In the genomic region with DNA sequence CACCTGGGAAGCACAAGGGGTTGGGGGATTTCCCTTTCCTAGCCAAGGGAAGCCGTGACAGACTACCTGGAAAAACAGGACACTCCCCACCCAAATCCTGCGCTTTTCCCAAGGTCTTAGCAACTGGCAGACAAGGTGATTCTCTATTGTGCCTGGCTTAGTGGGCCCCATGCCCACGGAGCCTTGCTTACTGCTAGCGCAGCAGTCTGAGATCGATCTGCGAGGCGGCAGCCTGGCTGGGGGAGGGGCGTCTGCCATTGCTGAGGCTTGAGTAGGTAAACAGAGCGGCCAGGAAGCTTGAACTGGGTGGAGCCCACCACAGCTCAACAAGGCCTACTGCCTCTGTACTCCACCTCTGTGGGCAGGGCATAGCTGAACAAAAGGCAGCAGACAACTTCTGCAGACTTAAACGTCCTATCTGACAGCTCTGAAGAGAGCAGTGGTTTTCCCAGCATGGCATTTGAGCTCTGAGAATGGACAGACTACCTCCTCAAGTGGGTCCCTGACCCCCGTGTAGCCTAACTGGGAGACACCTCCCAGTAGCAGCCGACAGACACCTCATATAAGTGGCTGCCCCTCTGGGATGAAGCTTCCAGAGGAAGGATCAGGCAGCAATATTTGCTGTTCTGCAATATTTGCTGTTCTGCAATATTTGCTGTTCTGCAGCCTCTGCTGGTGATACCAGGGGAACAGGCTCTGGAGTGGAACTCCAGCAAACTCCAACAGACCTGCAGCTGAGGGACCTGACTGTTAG, we compare ENCODE assay signal across 15 cellular contexts. TPM values are rescaled to one million over a fixed set of nuclear protein-coding genes. Genes with fewer than 3 reads are reported as not detected.
DNase-seq lines count a peak whose midpoint lies in the region; ATAC-seq and TF ChIP-seq lines count a peak whose summit lies in the region.
"Not testable (repeated sequence)": the region's sequence is repeated elsewhere in the genome, so short reads cannot be mapped to it uniquely, and the experiment has no call there.
"Had no signal": no experiment of that assay in that cellular context is flagged by ENCODE, and none has a peak within 500 bp of the region (broad histone marks: within the 10 kb centered on the region; RNA-seq: fewer than 3 reads in every experiment).

No MANE protein-coding gene starts in this region.

- H3K27me3 ChIP-seq in CD4-positive, alpha-beta memory T cell (ENCODE audit: insufficient read depth, low read length); WERI-Rb-1 (ENCODE audit: insufficient read depth, low read depth, severe bottlenecking); iPS-20b (ENCODE audit: insufficient read depth, low read length); mucosa of stomach (ENCODE audit: control insufficient read depth, insufficient read depth, low read length); upper lobe of left lung: not testable (repeated sequence)

- H3K27ac Mint-ChIP-seq in CD4-positive, alpha-beta memory T cell = peak overlapping the region in 2 of 7 donors; percentile 32 to 65
- peak overlapping the region in 1 of 2 donors; percentile 39 for H3K27ac Mint-ChIP-seq in effector memory CD8-positive, alpha-beta T cell

- not testable (repeated sequence) for H3K27ac ChIP-seq in CD4-positive, alpha-beta memory T cell (ENCODE audit: low read depth, low read length); WERI-Rb-1
- H3K27ac ChIP-seq in iPS-20b (ENCODE audit: low read length) (peak overlapping the region; percentile 79), upper lobe of left lung (peak overlapping the region in 2 of 4 donors; percentile 1 to 49)

- not testable (repeated sequence) for TF ChIP-seq CTCF in LNCaP clone FGC (IDR thresholded peaks at IDR 0.05; ENCODE audit: control insufficient read depth, extremely low read depth, insufficient read depth); WERI-Rb-1 (IDR thresholded peaks at IDR 0.05; ENCODE audit: low read depth, low read length); upper lobe of left lung (IDR thresholded peaks at IDR 0.05)

- H3K36me3 ChIP-seq in CD4-positive, alpha-beta memory T cell (ENCODE audit: insufficient read depth, low read length); WERI-Rb-1; iPS-20b (ENCODE audit: insufficient read depth, low read depth, low read length); mucosa of stomach (ENCODE audit: control insufficient read depth, insufficient read depth, low read length); upper lobe of left lung: not testable (repeated sequence)

- not testable (repeated sequence) for H3K4me1 ChIP-seq in CD4-positive, alpha-beta memory T cell (ENCODE audit: insufficient read depth, low read length); iPS-20b (ENCODE audit: insufficient read depth, low read length); upper lobe of left lung
- peaks cover 15% of the 10 kb centered on the region for H3K4me1 ChIP-seq in mucosa of stomach (ENCODE audit: control insufficient read depth, insufficient read depth, low read length)

- DNase-seq in CD4-positive, alpha-beta memory T cell = peak in 4 of 5 donors; percentile 10 to 46 (median 32)
- peak; percentile 64 for DNase-seq in LNCaP clone FGC (ENCODE audit: low read depth)
- peak; percentile 46 for DNase-seq in NCI-H510A (lab: John Stamatoyannopoulos, UW)
- DNase-seq in WERI-Rb-1 = peak; percentile 70
- peak in 2 of 3 experiments; percentile 5 to 7 for DNase-seq in effector memory CD8-positive, alpha-beta T cell
- peak; percentile 60 to 75 for DNase-seq in upper lobe of left lung

- H3K36me3 Mint-ChIP-seq in CD4-positive, alpha-beta memory T cell; effector memory CD8-positive, alpha-beta T cell (ENCODE audit: insufficient read depth): not testable (repeated sequence)

- WGBS in upper lobe of left lung, 2 donors = 52 to 80% methylated on average over 1 to 12 of the region's 12 CpGs

- CTCF ChIA-PET in CD4-positive, alpha-beta memory T cell (lab: Charles Lee; ENCODE audit: partially characterized antibody) = not testable (repeated sequence)

- POLR2A ChIA-PET in CD4-positive, alpha-beta memory T cell (lab: Charles Lee; ENCODE audit: partially characterized antibody) = not testable (repeated sequence)

- not testable (repeated sequence) for H3K4me3 ChIP-seq in CD4-positive, alpha-beta memory T cell (ENCODE audit: low read length in 2 of 2); WERI-Rb-1 (ENCODE audit: low read depth, low read length)
- H3K4me3 ChIP-seq in LNCaP clone FGC (ENCODE audit: low read depth, low read length) (peak overlapping the region; percentile 4; the same call in 1 of the 2 replicates), iPS-20b (ENCODE audit: low read length) (peak overlapping the region; percentile 61; the same call in 1 of the 2 replicates), mucosa of stomach (ENCODE audit: low read length) (peak overlapping the region; percentile 19), upper lobe of left lung (peak overlapping the region in 1 of 4 donors; percentile 2)

- TF ChIP-seq EP300 in upper lobe of left lung (IDR thresholded peaks at IDR 0.05) = not testable (repeated sequence)

- peak overlapping the region in 3 of 8 donors; percentile 6 to 15 (median 13) for H3K4me3 Mint-ChIP-seq in CD4-positive, alpha-beta memory T cell
- peak overlapping the region in 1 of 2 donors; percentile 30 for H3K4me3 Mint-ChIP-seq in effector memory CD8-positive, alpha-beta T cell

- not testable (repeated sequence) for TF ChIP-seq POLR2A in upper lobe of left lung (IDR thresholded peaks at IDR 0.05)

- not testable (repeated sequence) for H3K9me3 ChIP-seq in CD4-positive, alpha-beta memory T cell (ENCODE audit: control insufficient read depth in 1 of 2, low read length in 2 of 2); WERI-Rb-1 (ENCODE audit: severe bottlenecking); iPS-20b (ENCODE audit: insufficient read depth, low read depth, low read length); mucosa of stomach (ENCODE audit: control insufficient read depth, low read length); upper lobe of left lung

- H3K27me3 Mint-ChIP-seq in CD4-positive, alpha-beta memory T cell = peaks cover 15 to 22% of the 10 kb centered on the region in 2 donors
- H3K27me3 Mint-ChIP-seq in effector memory CD8-positive, alpha-beta T cell = peaks cover 37 to 52% of the 10 kb centered on the region in 2 donors

- not testable (repeated sequence) for H3K4me1 Mint-ChIP-seq in CD4-positive, alpha-beta memory T cell; effector memory CD8-positive, alpha-beta T cell (ENCODE audit: low read depth in 2 of 2)

- peaks cover 0 to 15% (median 3%) of the 10 kb centered on the region in 8 donors for H3K9me3 Mint-ChIP-seq in CD4-positive, alpha-beta memory T cell
- not testable (repeated sequence) for H3K9me3 Mint-ChIP-seq in effector memory CD8-positive, alpha-beta T cell

- not testable (repeated sequence) for ATAC-seq in effector memory CD8-positive, alpha-beta T cell (replicated peaks); upper lobe of left lung (ENCODE audit: low FRiP score in 2 of 2)

- H3K9ac ChIP-seq in iPS-20b (ENCODE audit: low read depth, low read length) = not testable (repeated sequence)
- H3K9ac ChIP-seq in mucosa of stomach (ENCODE audit: low read length) = peak overlapping the region; percentile 34

- intact Hi-C loops in CD4-positive, alpha-beta memory T cell (cut with micrococcal nuclease) = not testable (repeated sequence)

RNA-seq across cellular contexts. Expression of a gene that starts 31.0 kb away (rescaled TPM):
- not detected for total RNA-seq in CD4-positive, alpha-beta memory T cell
- polyA plus RNA-seq in CD4-positive, alpha-beta memory T cell = not detected
- 1 to 10 TPM in 1 of 6 donors, under 1 TPM in 4, not detected in 1; 0.33 to 1.0 (median 0.46) TPM for total RNA-seq in upper lobe of left lung
- total RNA-seq: activated naive CD8-positive, alpha-beta T cell treated with anti-CD3 and anti-CD28 coated beads for 36 hours; ascending aorta; dermis microvascular lymphatic vessel endothelial cell; endothelial cell of umbilical vein; left ventricle myocardium inferior; posterior vena cava; tibial nerve had no signal
- polyA plus RNA-seq: endothelial cell of umbilical vein had no signal

Comparison
In these comparisons a context has a peak if more than half of its experiments do, and no peak if none do; other contexts are left out.
1. DNase-seq: peak in every context shown above with its lines; median percentile 70 in WERI-Rb-1; 68 in upper lobe of left lung; 64 in LNCaP clone FGC; 46 in NCI-H510A; 32 in CD4-positive, alpha-beta memory T cell; 6 in effector memory CD8-positive, alpha-beta T cell.